8 cellular contexts compared by ENCODE assay signal in genomic region chr4:99945718-99946345, GRCh38. TPM values are rescaled to one million over a fixed set of nuclear protein-coding genes. Genes with fewer than 3 reads are reported as not detected.
A peak's percentile ranks its signal among the peaks of the same experiment; 100 is the strongest.
DNase-seq lines count a peak whose midpoint lies in the region; ATAC-seq and TF ChIP-seq lines count a peak whose summit lies in the region.

No MANE protein-coding gene starts in this region.

- H3K4me1 ChIP-seq in ascending aorta (peaks cover 0 to 25% of the 10 kb centered on the region in 2 donors), sigmoid colon (peaks cover 0 to 62% (median 49%) of the 10 kb centered on the region in 4 donors)

- peak; percentile 6 for DNase-seq in NCI-H1694 treated with DMSO at 0.1 percent for 48 hours (lab: John Stamatoyannopoulos, UW)
- DNase-seq in NCI-H1694 (lab: John Stamatoyannopoulos, UW): no peak
- DNase-seq in MG63: no peak
- DNase-seq in ascending aorta (ENCODE audit: low spot score in 2 of 2): no peak
- DNase-seq in sigmoid colon: peak; percentile 66
- DNase-seq in NCI-H187 treated with DMSO at 0.1 percent for 48 hours (lab: John Stamatoyannopoulos, UW): no peak

- TF ChIP-seq EP300 in sigmoid colon (IDR thresholded peaks at IDR 0.05): no peak

- H3K4me3 ChIP-seq in MG63 (peak overlapping the region; percentile 68), ascending aorta (peak overlapping the region; percentile 93 to 97), iPS-11a (ENCODE audit: low read depth, low read length) (peak overlapping the region; percentile 86), sigmoid colon (peak overlapping the region; percentile 85 to 94 (median 91))

- peak overlapping the region; percentile 97 to 99 for H3K27ac ChIP-seq in ascending aorta
- H3K27ac ChIP-seq in sigmoid colon: peak overlapping the region; percentile 92 to 99 (median 96)

- no peak for TF ChIP-seq POLR2A in sigmoid colon (IDR thresholded peaks at IDR 0.05)

- H3K36me3 ChIP-seq in MG63 (peaks cover 29% of the 10 kb centered on the region), ascending aorta (no peaks in the 10 kb centered on the region), sigmoid colon (no peaks in the 10 kb centered on the region)

- H3K27me3 ChIP-seq in MG63 (no peaks in the 10 kb centered on the region), ascending aorta (no peaks in the 10 kb centered on the region), sigmoid colon (no peaks in the 10 kb centered on the region)

- H3K9me3 ChIP-seq in MG63 (no peaks in the 10 kb centered on the region; the same call in 1 of the 2 replicates), ascending aorta (no peaks in the 10 kb centered on the region), sigmoid colon (no peaks in the 10 kb centered on the region)

- TF ChIP-seq CTCF in ascending aorta (IDR thresholded peaks at IDR 0.05) (no peak), sigmoid colon (IDR thresholded peaks at IDR 0.05) (no peak)

- peak; percentile 3 for ATAC-seq in GM21825 (IDR thresholded peaks at IDR 0.05; ENCODE audit: unreplicated experiment)

- intact Hi-C loops in ascending aorta (cut with DNase I): loop anchor here (1.0 to 5.0 kb wide), 3 partner anchors 52 to 1685 kb away; partner anchors contain the start of genes LAMTOR3 and RAP1GDS1
- intact Hi-C loops in sigmoid colon (cut with DNase I): loop anchor here (2.0 to 10.0 kb wide), 3 partner anchors 51 to 857 kb away; partner anchors contain the start of genes ADH5 and LAMTOR3

- 1 to 2% methylated on average over 24 of the region's 24 CpGs for WGBS in sigmoid colon, 2 donors

RNA-seq across cellular contexts. Expression of gene DNAJB14, which starts 0.6 kb away (rescaled TPM):
- total RNA-seq in MG63 (2014; rRNA removed; shearing (Covaris generic); ENCODE audit: low replicate concordance): 6.2 and 14.4 TPM in 2 replicates
- total RNA-seq in ascending aorta (15.5 TPM), sigmoid colon (10 to 100 TPM; 31.4 to 53.9 (median 41.0) TPM)
- polyA plus RNA-seq in sigmoid colon: 10 to 100 TPM in 2 of 3 donors, 1 to 10 TPM in 1; 9.0 to 19.1 (median 10.2) TPM

RNA-seq across cellular contexts. Expression of gene H2AZ1, which starts 4.2 kb away (rescaled TPM):
- total RNA-seq in MG63 (2014; rRNA removed; shearing (Covaris generic); ENCODE audit: low replicate concordance): 583 and 635 TPM in 2 replicates
- total RNA-seq in ascending aorta (22.4 TPM), sigmoid colon (100 to 1,000 TPM; 236 to 621 (median 353) TPM)
- 100 to 1,000 TPM; 175 to 543 (median 421) TPM for polyA plus RNA-seq in sigmoid colon

RNA-seq across cellular contexts. Expression of gene LAMTOR3, which starts 51.6 kb away (rescaled TPM):
- 19.2 and 38.2 TPM in 2 replicates for total RNA-seq in MG63 (2014; rRNA removed; shearing (Covaris generic); ENCODE audit: low replicate concordance)
- 9.6 TPM for total RNA-seq in ascending aorta
- total RNA-seq in sigmoid colon: 10 to 100 TPM; 36.6 to 77.2 (median 62.2) TPM
- polyA plus RNA-seq in sigmoid colon: 100 to 1,000 TPM in 2 of 3 donors, 10 to 100 TPM in 1; 54.6 to 201 (median 108) TPM

Comparison
In these comparisons a context has a peak if more than half of its experiments do, and no peak if none do; other contexts are left out.
1. DNase-seq: peak in NCI-H1694 treated with DMSO at 0.1 percent for 48 hours (single experiment) and sigmoid colon (single experiment); none in NCI-H1694 (single experiment), MG63 (single experiment), ascending aorta (0 of 2) and NCI-H187 treated with DMSO at 0.1 percent for 48 hours (single experiment).
2. RNA of gene H2AZ1, which starts 4.2 kb away (total RNA-seq): 583 to 635 TPM in MG63 and 236 to 621 TPM in sigmoid colon; 22.4 TPM in ascending aorta (single experiment); every median in the first group is over 10 times any median in the second.
3. Peak in every context shown above with its lines, with median percentiles within 50 percentile points of each other: H3K4me3 ChIP-seq.